ENCODE assay signal across 20 cellular contexts in genomic region chr3:185422677-185423076, GRCh38.
"Had no signal": no experiment of that assay in that cellular context is flagged by ENCODE, and none has a peak within 500 bp of the region (broad histone marks: within the 10 kb centered on the region; RNA-seq: fewer than 3 reads in every experiment).

No MANE protein-coding gene starts in this region.

- H3K4me3 Mint-ChIP-seq: activated CD4-positive, alpha-beta T cell treated with anti-CD3 and anti-CD28 coated beads, Interleukin-2, amount 10 ng/mL, durations not matched to agents 24 days and 14 days; activated naive CD8-positive, alpha-beta T cell treated with anti-CD3 and anti-CD28 coated beads, Interleukin-2, amount 10 ng/mL, durations not matched to agents 7 days and 5 days; brain; neural crest cell; type B pancreatic cell had no signal

- H3K27me3 Mint-ChIP-seq: brain, type B pancreatic cell had no signal

- H3K36me3 ChIP-seq: esophagus squamous epithelium, prostate gland had no signal

- H3K27ac Mint-ChIP-seq: activated CD4-positive, alpha-beta T cell treated with anti-CD3 and anti-CD28 coated beads, Interleukin-2, amount 10 ng/mL, durations not matched to agents 24 days and 14 days; activated naive CD8-positive, alpha-beta T cell treated with anti-CD3 and anti-CD28 coated beads, Interleukin-2, amount 10 ng/mL, durations not matched to agents 7 days and 5 days; type B pancreatic cell had no signal

- H3K4me1 Mint-ChIP-seq: neural crest cell had no signal

- H3K27me3 ChIP-seq: esophagus squamous epithelium, hepatocyte had no signal

- H3K9me3 ChIP-seq: esophagus squamous epithelium, prostate gland had no signal

- H3K27ac ChIP-seq: esophagus squamous epithelium, hepatocyte, prostate gland had no signal

- H2AFZ ChIP-seq: hepatocyte had no signal

- H3K4me2 ChIP-seq: hepatocyte, smooth muscle cell had no signal

- DNase-seq: activated CD4-positive, alpha-beta T cell treated with anti-CD3 and anti-CD28 coated beads, Interleukin-2, amount 10 ng/mL, durations not matched to agents 24 days and 14 days; activated CD4-positive, CD25-positive, alpha-beta regulatory T cell; activated CD8-positive, alpha-beta memory T cell treated with anti-CD3 and anti-CD28 coated beads, Interleukin-2, amount 50 U/mL, for 48 hours; activated naive CD4-positive, alpha-beta T cell; activated naive CD8-positive, alpha-beta T cell treated with anti-CD3 and anti-CD28 coated beads, Interleukin-2, amount 10 ng/mL, durations not matched to agents 7 days and 5 days; central memory CD4-positive, alpha-beta T cell; cortex of kidney; effector CD4-positive, alpha-beta T cell; esophagus squamous epithelium; midbrain; right cardiac atrium; stimulated activated CD4-positive, alpha-beta T cell treated with anti-CD3 and anti-CD28 coated beads, Interleukin-4, amount 100 ng/mL, for 4 hours; stimulated activated CD8-positive, alpha-beta memory T cell treated with anti-CD3 and anti-CD28 coated beads, Interleukin-4, amount 100 ng/mL, for 48 hours; stimulated activated naive CD4-positive, alpha-beta T cell treated with Interleukin-2 at 50 U/mL for 16 hours had no signal

- H3K4me1 ChIP-seq: prostate gland had no signal

- H3K9me3 Mint-ChIP-seq: activated CD4-positive, alpha-beta T cell treated with anti-CD3 and anti-CD28 coated beads, Interleukin-2, amount 10 ng/mL, durations not matched to agents 24 days and 14 days; activated naive CD8-positive, alpha-beta T cell treated with anti-CD3 and anti-CD28 coated beads, Interleukin-2, amount 10 ng/mL, durations not matched to agents 7 days and 5 days; neural crest cell; type B pancreatic cell had no signal

- H3K4me3 ChIP-seq: esophagus squamous epithelium, hepatocyte, prostate gland, smooth muscle cell had no signal

- H3K36me3 Mint-ChIP-seq: activated naive CD8-positive, alpha-beta T cell treated with anti-CD3 and anti-CD28 coated beads, Interleukin-2, amount 10 ng/mL, durations not matched to agents 7 days and 5 days; type B pancreatic cell had no signal
